In the genomic region with DNA sequence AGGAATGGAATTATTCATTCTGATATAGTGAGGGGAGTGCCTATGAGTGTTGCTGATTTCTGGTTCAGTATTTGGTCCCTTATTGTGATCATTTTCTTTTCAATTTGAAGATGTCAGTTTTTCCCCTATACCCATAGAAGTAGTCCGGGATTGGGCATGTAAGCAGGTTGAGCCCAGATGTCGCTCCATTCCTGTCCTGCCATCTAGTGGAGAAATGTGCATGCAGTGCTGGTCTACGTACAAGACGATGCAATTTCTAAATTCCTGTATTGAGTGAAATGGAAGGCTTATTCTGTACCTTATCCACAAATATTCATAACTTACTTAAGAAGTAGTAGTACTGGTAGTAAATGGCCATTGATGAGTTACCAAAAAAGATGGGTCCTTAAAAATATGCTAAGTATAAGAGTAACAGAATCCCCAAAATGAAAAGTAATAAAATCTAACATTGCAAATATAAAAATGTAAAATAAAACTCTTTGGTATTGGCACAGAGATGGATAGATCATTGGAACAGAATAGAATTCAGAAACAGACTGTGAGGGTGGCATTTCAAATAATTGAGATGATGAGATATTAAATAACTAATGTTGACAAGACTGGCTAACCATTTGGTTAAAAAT, we compare ENCODE assay signal across 9 cellular contexts.
A peak's percentile ranks its signal among the peaks of the same experiment; 100 is the strongest.
DNase-seq lines count a peak whose midpoint lies in the region; ATAC-seq, FAIRE-seq and TF ChIP-seq lines count a peak whose summit lies in the region.
"Had no signal": no experiment of that assay in that cellular context is flagged by ENCODE, and none has a peak within 500 bp of the region (broad histone marks: within the 10 kb centered on the region; RNA-seq: fewer than 3 reads in every experiment).

No MANE protein-coding gene starts in this region.

- H3K56ac ChIP-seq in mesendoderm (ENCODE audit: low read length): no peak overlapping the region

- H3K27ac ChIP-seq in endodermal cell (ENCODE audit: low read depth, low read length): no peak overlapping the region
- H3K27ac ChIP-seq in mesendoderm (ENCODE audit: low read depth, low read length): no peak overlapping the region
- H3K27ac ChIP-seq in tibial nerve: peak overlapping the region in 2 of 4 donors; percentile 45 to 51

- TF ChIP-seq CTCF in BE2C (IDR thresholded peaks at IDR 0.05; ENCODE audit: low read depth, low read length) (peak; percentile 94), endodermal cell (conservative IDR thresholded peaks at IDR 0.05) (peak; percentile 97), tibial nerve (IDR thresholded peaks at IDR 0.05) (peak; percentile 52 to 83 (median 74))

- H3K4me1 ChIP-seq in BE2C: no peaks in the 10 kb centered on the region
- peaks cover 5% of the 10 kb centered on the region for H3K4me1 ChIP-seq in endodermal cell (ENCODE audit: control insufficient read depth, insufficient read depth, low read length)
- peaks cover under 1% of the 10 kb centered on the region for H3K4me1 ChIP-seq in mesendoderm (ENCODE audit: control insufficient read depth, low read depth, low read length)
- H3K4me1 ChIP-seq in tibial nerve: peaks cover 0 to 6% (median 1%) of the 10 kb centered on the region in 4 donors

- no peaks in the 10 kb centered on the region for H3K9me3 Mint-ChIP-seq in endodermal cell
- H3K9me3 Mint-ChIP-seq: T-helper 1 cell treated with Interleukin-12 subunit alpha and Interleukin-12 subunit beta and Interleukin-4 antibody, amounts not matched to agents 30 μg/mL and 1 μg/mL, for 36 hours had no signal

- H2BK5ac ChIP-seq in mesendoderm (ENCODE audit: low read length): no peak overlapping the region

- H3K4me3 Mint-ChIP-seq in endodermal cell: no peak overlapping the region
- H3K4me3 Mint-ChIP-seq: T-helper 1 cell treated with Interleukin-12 subunit alpha and Interleukin-12 subunit beta and Interleukin-4 antibody, amounts not matched to agents 30 μg/mL and 1 μg/mL, for 36 hours had no signal

- H4K5ac ChIP-seq in mesendoderm (ENCODE audit: low read length): no peak overlapping the region

- DNase-seq in BE2C (peak; percentile 63), NCI-H1417 (lab: John Stamatoyannopoulos, UW) (peak; percentile 31 to 85 (median 46)), endodermal cell (peak; percentile 84), mesendoderm (peak; percentile 84), tibial nerve (ENCODE audit: low spot score in 2 of 2) (peak; percentile 14 to 59)

- no peaks in the 10 kb centered on the region for H3K79me2 ChIP-seq in mesendoderm (ENCODE audit: control insufficient read depth, insufficient read depth, low read length)

- no peak overlapping the region for H2BK15ac ChIP-seq in mesendoderm (replicated peaks; ENCODE audit: low read depth)

- no peak overlapping the region for H3K27ac Mint-ChIP-seq in endodermal cell
- H3K27ac Mint-ChIP-seq: T-helper 1 cell treated with Interleukin-12 subunit alpha and Interleukin-12 subunit beta and Interleukin-4 antibody, amounts not matched to agents 30 μg/mL and 1 μg/mL, for 36 hours had no signal

- H3K4me3 ChIP-seq in BE2C (ENCODE audit: low read depth, low read length) (no peak overlapping the region), endodermal cell (ENCODE audit: low read length) (no peak overlapping the region), mesendoderm (ENCODE audit: low read length) (no peak overlapping the region), tibial nerve (no peak overlapping the region)

- TF ChIP-seq EP300 in tibial nerve (IDR thresholded peaks at IDR 0.05): no peak

- H3K9ac ChIP-seq in endodermal cell (ENCODE audit: extremely low read depth, low read length, poor library complexity, severe bottlenecking) (no peak overlapping the region), mesendoderm (ENCODE audit: low read length) (no peak overlapping the region)

- peaks cover 35% of the 10 kb centered on the region for H3K4me1 Mint-ChIP-seq in endodermal cell

- H3K27me3 Mint-ChIP-seq in endodermal cell (ENCODE audit: insufficient read depth): no peaks in the 10 kb centered on the region

- WGBS in endodermal cell (ENCODE audit: insufficient coverage in 1 of 2, insufficient read length in 1 of 2), 2 experiments: 33% methylated on average over 3 of the region's 4 CpGs; no CpG with 5 or more reads in 1 of the 2 experiments
- whole genome bisulfite sequencing in mesendoderm (ENCODE audit: extremely low coverage, insufficient coverage, low lambda C conversion rate): no CpG with 5 or more reads among the region's 4 CpGs
- 0 to 5% methylated on average over 4 of the region's 4 CpGs for WGBS in tibial nerve, 2 donors

- H3K4me2 ChIP-seq in mesendoderm (ENCODE audit: low read length): no peak overlapping the region

- peak; percentile 45 for FAIRE-seq in TTC549 (lab: Jason Lieb, UNC)

- no peak overlapping the region for H2AK5ac ChIP-seq in mesendoderm (ENCODE audit: low read length)

- no peak for TF ChIP-seq POLR2A in tibial nerve (IDR thresholded peaks at IDR 0.05)

- H3K36me3 ChIP-seq in BE2C (no peaks in the 10 kb centered on the region), endodermal cell (ENCODE audit: control insufficient read depth, insufficient read depth, low read length) (no peaks in the 10 kb centered on the region), mesendoderm (ENCODE audit: control insufficient read depth, insufficient read depth, low read length) (no peaks in the 10 kb centered on the region), tibial nerve (no peaks in the 10 kb centered on the region)

- H3K4ac ChIP-seq in mesendoderm (ENCODE audit: low read depth, low read length): no peak overlapping the region

- H3K79me1 ChIP-seq in mesendoderm (ENCODE audit: low read length): no peaks in the 10 kb centered on the region

- no peak overlapping the region for H3K18ac ChIP-seq in mesendoderm (ENCODE audit: low read length)

- no peak overlapping the region for H4K8ac ChIP-seq in mesendoderm (ENCODE audit: low read depth, low read length)

- no peak overlapping the region for H2BK120ac ChIP-seq in mesendoderm (ENCODE audit: low read depth, low read length)

- H3K9me3 ChIP-seq in BE2C (no peaks in the 10 kb centered on the region), endodermal cell (ENCODE audit: control insufficient read depth, low read length) (no peaks in the 10 kb centered on the region), tibial nerve (no peaks in the 10 kb centered on the region)

- no peak overlapping the region for H3K23ac ChIP-seq in mesendoderm (ENCODE audit: low read length)

- ATAC-seq in GM18511 (IDR thresholded peaks at IDR 0.05; ENCODE audit: unreplicated experiment): peak; percentile 96
- ATAC-seq in HG02884 (IDR thresholded peaks at IDR 0.05; ENCODE audit: unreplicated experiment): peak; percentile 98

- H3K36me3 Mint-ChIP-seq in endodermal cell (ENCODE audit: low read depth): no peaks in the 10 kb centered on the region

- H3K27me3 ChIP-seq in BE2C (no peaks in the 10 kb centered on the region), endodermal cell (ENCODE audit: control insufficient read depth, insufficient read depth, low read length, poor library complexity, severe bottlenecking) (no peaks in the 10 kb centered on the region), mesendoderm (ENCODE audit: insufficient read depth, low read length, poor library complexity) (no peaks in the 10 kb centered on the region), tibial nerve (no peaks in the 10 kb centered on the region)
